ENCODE assay signal across 13 cellular contexts in genomic region chr2:127169066-127169660, GRCh38. TPM values are rescaled to one million over a fixed set of nuclear protein-coding genes. Genes with fewer than 3 reads are reported as not detected.
A peak's percentile ranks its signal among the peaks of the same experiment; 100 is the strongest.
DNase-seq lines count a peak whose midpoint lies in the region; ATAC-seq and TF ChIP-seq lines count a peak whose summit lies in the region.
"Had no signal": no experiment of that assay in that cellular context is flagged by ENCODE, and none has a peak within 500 bp of the region (broad histone marks: within the 10 kb centered on the region; RNA-seq: fewer than 3 reads in every experiment).

No MANE protein-coding gene starts in this region.

- no peaks in the 10 kb centered on the region for H3K27me3 Mint-ChIP-seq in Caco-2 (ENCODE audit: insufficient read depth, unreplicated experiment)

- H3K9me3 ChIP-seq in Caco-2: no peaks in the 10 kb centered on the region
- no peaks in the 10 kb centered on the region for H3K9me3 ChIP-seq in IMR-90 (ENCODE audit: control insufficient read depth, insufficient read depth, low read length)
- no peaks in the 10 kb centered on the region for H3K9me3 ChIP-seq in trophoblast cell (ENCODE audit: insufficient read depth, low read depth, low read length)
- no peaks in the 10 kb centered on the region for H3K9me3 ChIP-seq in tibial nerve

- no peaks in the 10 kb centered on the region; the same call in 1 of the 2 replicates for H3K9me1 ChIP-seq in IMR-90 (ENCODE audit: insufficient read depth, low read length)

- TF ChIP-seq POLR2A in IMR-90 (IDR thresholded peaks at IDR 0.05; ENCODE audit: low read depth, low read length): no peak
- no peak for TF ChIP-seq POLR2A in tibial nerve (IDR thresholded peaks at IDR 0.05)

- H3K79me1 ChIP-seq in IMR-90 (ENCODE audit: low read depth in 1 of 2, low read length in 2 of 2) (no peaks in the 10 kb centered on the region), trophoblast cell (ENCODE audit: low read length) (no peaks in the 10 kb centered on the region)

- H2BK20ac ChIP-seq in IMR-90 (ENCODE audit: low read depth, low read length): no peak overlapping the region

- H2BK5ac ChIP-seq in IMR-90 (ENCODE audit: low read depth, low read length, poor library complexity, severe bottlenecking): no peak overlapping the region
- no peak overlapping the region for H2BK5ac ChIP-seq in trophoblast cell (ENCODE audit: low read depth, low read length, poor library complexity)

- H2AK5ac ChIP-seq in IMR-90 (ENCODE audit: low read depth, low read length) (no peak overlapping the region), trophoblast cell (ENCODE audit: low read length) (no peak overlapping the region)

- H3K9ac ChIP-seq in IMR-90 (ENCODE audit: low read depth, low read length) (no peak overlapping the region), trophoblast cell (ENCODE audit: low read length) (no peak overlapping the region)

- H3K56ac ChIP-seq in IMR-90 (ENCODE audit: extremely low read depth, insufficient read depth, low read length): no peak overlapping the region

- in situ Hi-C loops in IMR-90 (cut with MboI; ENCODE audit: low sequenced_read_pairs): no loop called here

- dilution Hi-C loops in IMR-90 (cut with HindIII; ENCODE audit: low sequenced_read_pairs, unreplicated experiment): no loop called here

- no peak overlapping the region for H3K18ac ChIP-seq in IMR-90 (ENCODE audit: low read depth, low read length)
- H3K18ac ChIP-seq in trophoblast cell (ENCODE audit: low read length): no peak overlapping the region

- H4K5ac ChIP-seq in IMR-90 (ENCODE audit: low read depth, low read length): no peak overlapping the region

- H3K79me2 ChIP-seq in trophoblast cell (ENCODE audit: control insufficient read depth, insufficient read depth, low read length, poor library complexity): no peaks in the 10 kb centered on the region

- TF ChIP-seq EP300 in tibial nerve (IDR thresholded peaks at IDR 0.05): no peak

- H3K27ac Mint-ChIP-seq in Caco-2 (ENCODE audit: unreplicated experiment): peak overlapping the region; percentile 33
- H3K27ac Mint-ChIP-seq: CD14-positive monocyte; CD8-positive, alpha-beta memory T cell had no signal

- no peak for TF ChIP-seq RAD21 in IMR-90 (IDR thresholded peaks at IDR 0.05; ENCODE audit: low read length)

- no TSS peak for BruUV-seq in Caco-2 (replicated peaks; lab: Mats Ljungman, UMichigan)
- no TSS peak for BruUV-seq in IMR-90 (replicated peaks; lab: Mats Ljungman, UMichigan)

- H3K23ac ChIP-seq in IMR-90 (ENCODE audit: low read depth, low read length): no peak overlapping the region
- H3K23ac ChIP-seq in trophoblast cell (ENCODE audit: low read length): no peak overlapping the region

- H4K20me1 ChIP-seq in IMR-90 (ENCODE audit: insufficient read depth, low read length): no peaks in the 10 kb centered on the region

- H2AFZ ChIP-seq in IMR-90 (replicated peaks; ENCODE audit: low read length, poor library complexity) (peak overlapping the region; percentile 44), trophoblast cell (ENCODE audit: insufficient read depth, low read length, poor library complexity) (no peak overlapping the region)

- DNase-seq in Caco-2: no peak
- no peak for DNase-seq in IMR-90
- DNase-seq in left lobe of liver (ENCODE audit: low spot score): peak; percentile 27
- DNase-seq in sciatic nerve (ENCODE audit: low spot score): peak; percentile 27
- no peak for DNase-seq in trophoblast cell
- DNase-seq in occipital lobe (lab: John Stamatoyannopoulos, UW): no peak
- DNase-seq in A172 (ENCODE audit: low spot score): no peak
- DNase-seq in tibial nerve (ENCODE audit: low spot score in 2 of 2): no peak
- DNase-seq: CD8-positive, alpha-beta memory T cell; DMS53; GF-D8 had no signal

- H3K27ac ChIP-seq in IMR-90 (ENCODE audit: insufficient read depth, low read length) (no peak overlapping the region), trophoblast cell (ENCODE audit: low read depth, low read length) (no peak overlapping the region), tibial nerve (no peak overlapping the region)

- H3K36me3 ChIP-seq in Caco-2 (ENCODE audit: control insufficient read depth, insufficient read depth, low read length) (no peaks in the 10 kb centered on the region), IMR-90 (ENCODE audit: control insufficient read depth, insufficient read depth, low read length) (no peaks in the 10 kb centered on the region), trophoblast cell (ENCODE audit: control insufficient read depth in 1 of 2, insufficient read depth in 2 of 2, low read length in 2 of 2) (no peaks in the 10 kb centered on the region), tibial nerve (no peaks in the 10 kb centered on the region)

- no peak overlapping the region for H3K4ac ChIP-seq in IMR-90 (ENCODE audit: low read depth, low read length)
- H3K4ac ChIP-seq in trophoblast cell (ENCODE audit: low read depth, low read length): no peak overlapping the region

- H3K27me3 ChIP-seq in Caco-2 (replicated peaks; ENCODE audit: control insufficient read depth, insufficient read depth, low read length): no peaks in the 10 kb centered on the region
- H3K27me3 ChIP-seq in IMR-90 (ENCODE audit: control insufficient read depth, insufficient read depth, low read length): peaks cover 2% of the 10 kb centered on the region
- H3K27me3 ChIP-seq in trophoblast cell (ENCODE audit: insufficient read depth, low read length): no peaks in the 10 kb centered on the region
- H3K27me3 ChIP-seq in tibial nerve: no peaks in the 10 kb centered on the region

- no peak overlapping the region for H4K12ac ChIP-seq in trophoblast cell (ENCODE audit: low read depth, low read length)

- H2AK9ac ChIP-seq in IMR-90 (replicated peaks; ENCODE audit: low read depth, low read length, poor library complexity): no peak overlapping the region

- H2BK120ac ChIP-seq in IMR-90 (ENCODE audit: low read depth, low read length) (no peak overlapping the region), trophoblast cell (ENCODE audit: insufficient read depth, low read length, poor library complexity) (no peak overlapping the region)

- peaks cover 42% of the 10 kb centered on the region for H3K4me1 Mint-ChIP-seq in Caco-2 (ENCODE audit: low read depth, unreplicated experiment)
- H3K4me1 Mint-ChIP-seq: CD8-positive, alpha-beta memory T cell had no signal

- H2BK12ac ChIP-seq in trophoblast cell (ENCODE audit: low read length): no peak overlapping the region

- H3K4me3 ChIP-seq in Caco-2 (ENCODE audit: low read depth, low read length) (no peak overlapping the region), IMR-90 (ENCODE audit: insufficient read depth, low read depth, low read length) (no peak overlapping the region), trophoblast cell (ENCODE audit: low read depth, low read length) (no peak overlapping the region), tibial nerve (no peak overlapping the region)

- H3K36me3 Mint-ChIP-seq in Caco-2 (ENCODE audit: insufficient read depth, unreplicated experiment): no peaks in the 10 kb centered on the region
- H3K36me3 Mint-ChIP-seq: CD14-positive monocyte; CD8-positive, alpha-beta memory T cell had no signal

- WGBS in IMR-90 (ENCODE audit: extremely low coverage in 2 of 2, insufficient read length in 1 of 2), 2 experiments: 100% methylated on average over 4 of the region's 15 CpGs; no CpG with 5 or more reads in 1 of the 2 experiments
- no CpG with 5 or more reads among the region's 15 CpGs for WGBS in trophoblast cell (ENCODE audit: extremely low coverage, insufficient coverage, insufficient read length)
- WGBS in tibial nerve, 2 donors: 84 to 87% methylated on average over 15 of the region's 15 CpGs

- H3K9me3 Mint-ChIP-seq in Caco-2 (ENCODE audit: unreplicated experiment): no peaks in the 10 kb centered on the region
- H3K9me3 Mint-ChIP-seq: CD14-positive monocyte had no signal

- H2BK15ac ChIP-seq in IMR-90 (ENCODE audit: low read depth, low read length): no peak overlapping the region

- CTCF ChIA-PET in Caco-2 (lab: Charles Lee): interaction anchor here (1.5 kb wide), 1 partner anchor 28 kb away, joined by 3 read pairs; no protein-coding TSS in a partner anchor
- CTCF ChIA-PET in IMR-90 (lab: Yijun Ruan, JAX): interaction anchor here (0.6 kb wide), 1 partner anchor 555 kb away, joined by 4 read pairs; no protein-coding TSS in a partner anchor

- H3K4me3 Mint-ChIP-seq in Caco-2 (ENCODE audit: unreplicated experiment): no peak overlapping the region
- H3K4me3 Mint-ChIP-seq: CD14-positive monocyte; CD8-positive, alpha-beta memory T cell had no signal

- intact Hi-C loops in Caco-2 (cut with micrococcal nuclease; ENCODE audit: unreplicated experiment): no loop called here
- intact Hi-C loops in IMR-90 (cut with micrococcal nuclease): no loop called here
- intact Hi-C loops in sciatic nerve (cut with DNase I): no loop called here

- H4K91ac ChIP-seq in IMR-90 (ENCODE audit: insufficient read depth, low read depth, low read length): no peak overlapping the region
- no peak overlapping the region for H4K91ac ChIP-seq in trophoblast cell (ENCODE audit: low read depth, low read length)

- no peak overlapping the region for H3K14ac ChIP-seq in IMR-90 (replicated peaks; ENCODE audit: low read depth, low read length)
- H3K14ac ChIP-seq in trophoblast cell (ENCODE audit: low read length): no peak overlapping the region

- H4K8ac ChIP-seq in IMR-90 (ENCODE audit: low read depth in 2 of 2, low read length in 2 of 2): no peak overlapping the region
- H4K8ac ChIP-seq in trophoblast cell (ENCODE audit: low read depth, low read length): no peak overlapping the region

- no peak for ATAC-seq in IMR-90 (ENCODE audit: low read depth)
- ATAC-seq in left lobe of liver: no peak
- ATAC-seq in sciatic nerve: no peak
- ATAC-seq: HCT116 had no signal

- peaks cover 58% of the 10 kb centered on the region for H3K4me1 ChIP-seq in Caco-2
- H3K4me1 ChIP-seq in IMR-90 (ENCODE audit: control insufficient read depth, insufficient read depth, low read length): no peaks in the 10 kb centered on the region; the same call in none of the 2 replicates
- H3K4me1 ChIP-seq in trophoblast cell (ENCODE audit: control insufficient read depth in 1 of 2, insufficient read depth in 2 of 2, low read length in 2 of 2): peaks cover 6 to 10% of the 10 kb centered on the region in 2 experiments
- H3K4me1 ChIP-seq in tibial nerve: peaks cover 0 to 15% (median 0%) of the 10 kb centered on the region in 4 donors

- H3K4me2 ChIP-seq in IMR-90 (ENCODE audit: low read depth, low read length) (no peak overlapping the region), trophoblast cell (ENCODE audit: low read length) (no peak overlapping the region)

- no peak for TF ChIP-seq CTCF in Caco-2 (IDR thresholded peaks at IDR 0.05; ENCODE audit: insufficient read depth in 1 of 2, low read depth in 1 of 2, low read length in 1 of 2, severe bottlenecking in 1 of 2, unreplicated experiment in 1 of 2)
- TF ChIP-seq CTCF in IMR-90 (conservative IDR thresholded peaks at IDR 0.05; ENCODE audit: low read depth, low read length): no peak
- no peak for TF ChIP-seq CTCF in tibial nerve (IDR thresholded peaks at IDR 0.05)

- POLR2A ChIA-PET in Caco-2 (lab: Charles Lee) (no interaction called here), IMR-90 (lab: Charles Lee; ENCODE audit: unreplicated experiment) (no interaction called here)

RNA-seq across cellular contexts. Expression of gene CYP27C1, which starts 50.9 kb away (rescaled TPM):
- total RNA-seq in Caco-2 (2022) (0.11 TPM in 1 of 2 replicates, not detected in the other), IMR-90 (2012; rRNA removed) (not detected in 2 replicates), left lobe of liver (0.05 TPM), sciatic nerve (0.31 TPM), occipital lobe (2.2 TPM), tibial nerve (1 to 10 TPM in 1 of 4 donors, under 1 TPM in 3; 0.42 to 1.2 (median 0.73) TPM)
- not detected in 2 replicates for polyA plus RNA-seq in IMR-90 (2012; rRNA removed)
- 0.03 TPM in 1 of 2 replicates, not detected in the other for polyA plus RNA-seq in IMR-90 (2012; cell fraction: cytosol; rRNA removed)
- polyA plus RNA-seq in IMR-90 (2012; cell fraction: nucleus; rRNA removed; ENCODE audit: low replicate concordance): not detected in 2 replicates
- polyA plus RNA-seq in trophoblast cell (2013): 0.79 and 1.0 TPM in 2 replicates
- 1.1 and 3.0 TPM in 2 replicates for total RNA-seq in A172 (2014; rRNA removed; shearing (Covaris generic))
- total RNA-seq: CD8-positive, alpha-beta memory T cell had no signal
- polyA plus RNA-seq: CD14-positive monocyte; CD8-positive, alpha-beta memory T cell had no signal

Comparison
In these comparisons a context has a peak if more than half of its experiments do, and no peak if none do; other contexts are left out.
1. DNase-seq: peak in left lobe of liver (single experiment) and sciatic nerve (single experiment); none in Caco-2 (0 of 2), IMR-90 (single experiment), trophoblast cell (0 of 2), occipital lobe (single experiment), A172 (single experiment) and tibial nerve (0 of 2).